ENCODE assay signal across 9 cellular contexts in the genomic region with DNA sequence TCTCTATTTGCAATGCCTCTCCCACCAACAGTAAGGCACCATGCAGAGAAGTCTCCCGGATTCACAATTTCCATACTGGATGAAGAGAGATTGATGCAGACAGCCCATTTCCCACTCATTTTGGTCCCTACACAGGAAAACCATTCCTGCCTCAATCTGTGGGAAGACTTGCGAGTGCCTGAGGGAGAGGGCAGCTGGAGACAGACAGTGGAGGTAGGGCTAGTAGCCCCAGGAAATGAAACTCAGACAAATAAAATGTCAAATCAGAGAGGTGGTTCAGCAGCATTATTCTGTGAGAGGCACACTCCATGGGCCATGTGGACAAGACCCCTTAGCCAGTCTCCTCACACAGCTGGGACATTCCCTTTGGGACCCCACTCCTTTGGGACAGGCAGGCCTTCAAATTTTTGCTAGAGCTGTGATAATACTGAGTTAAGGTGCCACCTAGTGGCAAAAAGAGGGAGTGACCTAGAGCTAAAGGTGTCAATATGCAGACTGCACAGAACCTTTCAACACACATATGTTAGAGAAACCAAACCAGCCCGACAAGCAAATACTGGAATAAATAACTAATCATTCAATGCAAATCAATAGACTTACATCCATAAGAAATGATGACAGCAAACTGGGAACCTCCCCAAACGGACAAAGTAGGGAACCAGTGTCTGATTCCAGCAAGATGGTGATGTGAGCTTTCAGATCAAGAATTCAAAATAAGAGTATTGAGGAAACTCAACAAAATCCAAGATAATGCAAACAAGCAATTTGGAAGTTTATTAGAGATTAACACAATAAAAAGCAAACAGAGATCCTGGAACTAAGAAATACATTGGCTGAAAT.
DNase-seq lines count a peak whose midpoint lies in the region; ATAC-seq and TF ChIP-seq lines count a peak whose summit lies in the region.
"Had no signal": no experiment of that assay in that cellular context is flagged by ENCODE, and none has a peak within 500 bp of the region (broad histone marks: within the 10 kb centered on the region; RNA-seq: fewer than 3 reads in every experiment).

No MANE protein-coding gene starts in this region.

- no peak overlapping the region for H3K4me3 Mint-ChIP-seq in type B pancreatic cell
- H3K4me3 Mint-ChIP-seq: activated naive CD8-positive, alpha-beta T cell treated with anti-CD3 and anti-CD28 coated beads, Interleukin-2, amount 10 ng/mL, durations not matched to agents 7 days and 5 days had no signal

- ATAC-seq in GM18858 (IDR thresholded peaks at IDR 0.05; ENCODE audit: unreplicated experiment) (peak; percentile 94), HG03045 (IDR thresholded peaks at IDR 0.05; ENCODE audit: unreplicated experiment) (peak; percentile 93)

- TF ChIP-seq CTCF in type B pancreatic cell (conservative IDR thresholded peaks at IDR 0.05), result peak; percentile 83

- H3K4me1 Mint-ChIP-seq in type B pancreatic cell (ENCODE audit: unreplicated experiment), result no peaks in the 10 kb centered on the region
- H3K4me1 Mint-ChIP-seq: activated naive CD8-positive, alpha-beta T cell treated with anti-CD3 and anti-CD28 coated beads, Interleukin-2, amount 10 ng/mL, durations not matched to agents 7 days and 5 days had no signal

- no peaks in the 10 kb centered on the region for H3K9me3 Mint-ChIP-seq in type B pancreatic cell

- H3K27ac Mint-ChIP-seq in type B pancreatic cell, result no peak overlapping the region
- H3K27ac Mint-ChIP-seq: activated naive CD8-positive, alpha-beta T cell treated with anti-CD3 and anti-CD28 coated beads, Interleukin-2, amount 10 ng/mL, durations not matched to agents 7 days and 5 days had no signal

- DNase-seq in NCI-H2081 (lab: John Stamatoyannopoulos, UW) (peak; percentile 14 to 16), NCI-H2081 treated with DMSO at 0.1 percent for 48 hours (lab: John Stamatoyannopoulos, UW) (no peak), RPMI7951 (ENCODE audit: low read depth) (peak; percentile 7), foreskin melanocyte (peak; percentile 11), type B pancreatic cell (ENCODE audit: extremely low spot score, unreplicated experiment) (no peak), NCI-H510A treated with DMSO at 0.1 percent for 48 hours (lab: John Stamatoyannopoulos, UW) (no peak)
- DNase-seq: activated naive CD8-positive, alpha-beta T cell treated with anti-CD3 and anti-CD28 coated beads, Interleukin-2, amount 10 ng/mL, durations not matched to agents 7 days and 5 days had no signal

- H3K27me3 Mint-ChIP-seq in type B pancreatic cell, result no peaks in the 10 kb centered on the region
- H3K27me3 Mint-ChIP-seq: activated naive CD8-positive, alpha-beta T cell treated with anti-CD3 and anti-CD28 coated beads, Interleukin-2, amount 10 ng/mL, durations not matched to agents 7 days and 5 days had no signal

- no peaks in the 10 kb centered on the region for H3K36me3 Mint-ChIP-seq in type B pancreatic cell
- H3K36me3 Mint-ChIP-seq: activated naive CD8-positive, alpha-beta T cell treated with anti-CD3 and anti-CD28 coated beads, Interleukin-2, amount 10 ng/mL, durations not matched to agents 7 days and 5 days had no signal

Comparison
In these comparisons a context has a peak if more than half of its experiments do, and no peak if none do; other contexts are left out.
1. DNase-seq: peak in NCI-H2081 (2 of 2), RPMI7951 (single experiment) and foreskin melanocyte (single experiment); none in NCI-H2081 treated with DMSO at 0.1 percent for 48 hours (single experiment), type B pancreatic cell (single experiment) and NCI-H510A treated with DMSO at 0.1 percent for 48 hours (single experiment).